In genomic region chr3:184110316-184110725, GRCh38 we compare ENCODE assay signal across 15 cellular contexts. TPM values are rescaled to one million over a fixed set of nuclear protein-coding genes. Genes with fewer than 3 reads are reported as not detected.
DNase-seq lines count a peak whose midpoint lies in the region; ATAC-seq, FAIRE-seq and TF ChIP-seq lines count a peak whose summit lies in the region.
"Had no signal": no experiment of that assay in that cellular context is flagged by ENCODE, and none has a peak within 500 bp of the region (broad histone marks: within the 10 kb centered on the region; RNA-seq: fewer than 3 reads in every experiment).

No MANE protein-coding gene starts in this region.

- no peaks in the 10 kb centered on the region for H3K27me3 Mint-ChIP-seq in activated CD8-positive, alpha-beta T cell treated with anti-CD3 and anti-CD28 coated beads for 36 hours
- H3K27me3 Mint-ChIP-seq in activated CD8-positive, alpha-beta T cell treated with anti-CD3 and anti-CD28 coated beads, Interleukin-2, amount 10 ng/mL, durations not matched to agents 7 days and 5 days (ENCODE audit: low read depth): peaks cover 8% of the 10 kb centered on the region

- H3K4me3 ChIP-seq in fibroblast of mammary gland (ENCODE audit: control insufficient read depth, low read depth, low read length): no peak overlapping the region
- H3K4me3 ChIP-seq: ascending aorta, lung, ovary had no signal

- H3K9me3 Mint-ChIP-seq in activated CD8-positive, alpha-beta T cell treated with anti-CD3 and anti-CD28 coated beads for 36 hours: no peaks in the 10 kb centered on the region
- no peaks in the 10 kb centered on the region for H3K9me3 Mint-ChIP-seq in activated CD8-positive, alpha-beta T cell treated with anti-CD3 and anti-CD28 coated beads, Interleukin-2, amount 10 ng/mL, durations not matched to agents 7 days and 5 days (ENCODE audit: insufficient read depth)

- peak; percentile 3 for DNase-seq in activated CD8-positive, alpha-beta T cell treated with anti-CD3 and anti-CD28 coated beads for 36 hours
- DNase-seq in activated CD8-positive, alpha-beta T cell treated with anti-CD3 and anti-CD28 coated beads, Interleukin-2, amount 10 ng/mL, durations not matched to agents 7 days and 5 days: no peak
- DNase-seq in SK-N-DZ (ENCODE audit: low spot score) (peak; percentile 29), fibroblast of mammary gland (ENCODE audit: low read depth) (peak; percentile 74), urothelium cell line (ENCODE audit: low spot score) (no peak), NCI-H2171 treated with DMSO at 0.1 percent for 48 hours (lab: John Stamatoyannopoulos, UW) (no peak)
- no peak for DNase-seq in activated CD4-positive, alpha-beta T cell treated with anti-CD3 and anti-CD28 coated beads for 4 hours
- DNase-seq: hypothalamus, Karpas-422, ovary had no signal

- H3K36me3 Mint-ChIP-seq in activated CD8-positive, alpha-beta T cell treated with anti-CD3 and anti-CD28 coated beads for 36 hours (ENCODE audit: low read depth): no peaks in the 10 kb centered on the region
- H3K36me3 Mint-ChIP-seq in activated CD8-positive, alpha-beta T cell treated with anti-CD3 and anti-CD28 coated beads, Interleukin-2, amount 10 ng/mL, durations not matched to agents 7 days and 5 days (ENCODE audit: low read depth): no peaks in the 10 kb centered on the region

- no peak for TF ChIP-seq CTCF in activated CD8-positive, alpha-beta T cell treated with anti-CD3 and anti-CD28 coated beads for 36 hours (IDR thresholded peaks at IDR 0.05)
- no peak for TF ChIP-seq CTCF in fibroblast of mammary gland (conservative IDR thresholded peaks at IDR 0.05; ENCODE audit: control insufficient read depth, insufficient read depth, low read depth, low read length)

- peak; percentile 9 for FAIRE-seq in urothelium cell line (lab: Jason Lieb, UNC)

- H3K27ac Mint-ChIP-seq in activated CD8-positive, alpha-beta T cell treated with anti-CD3 and anti-CD28 coated beads for 36 hours: no peak overlapping the region
- H3K27ac Mint-ChIP-seq in activated CD8-positive, alpha-beta T cell treated with anti-CD3 and anti-CD28 coated beads, Interleukin-2, amount 10 ng/mL, durations not matched to agents 7 days and 5 days: no peak overlapping the region

- POLR2A ChIA-PET in activated CD8-positive, alpha-beta T cell treated with anti-CD3 and anti-CD28 coated beads for 36 hours (lab: Charles Lee): no interaction called here
- POLR2A ChIA-PET in activated CD8-positive, alpha-beta T cell treated with anti-CD3 and anti-CD28 coated beads, Interleukin-2, amount 10 ng/mL, durations not matched to agents 7 days and 5 days (lab: Charles Lee): no interaction called here

- intact Hi-C loops in activated CD8-positive, alpha-beta T cell treated with anti-CD3 and anti-CD28 coated beads for 36 hours (cut with micrococcal nuclease): no loop called here

- CTCF ChIA-PET in activated CD8-positive, alpha-beta T cell treated with anti-CD3 and anti-CD28 coated beads for 36 hours (lab: Charles Lee): no interaction called here
- CTCF ChIA-PET in activated CD8-positive, alpha-beta T cell treated with anti-CD3 and anti-CD28 coated beads, Interleukin-2, amount 10 ng/mL, durations not matched to agents 7 days and 5 days (lab: Charles Lee): no interaction called here

- H3K4me3 Mint-ChIP-seq in activated CD8-positive, alpha-beta T cell treated with anti-CD3 and anti-CD28 coated beads for 36 hours: no peak overlapping the region
- no peak overlapping the region for H3K4me3 Mint-ChIP-seq in activated CD8-positive, alpha-beta T cell treated with anti-CD3 and anti-CD28 coated beads, Interleukin-2, amount 10 ng/mL, durations not matched to agents 7 days and 5 days

- no peak for ATAC-seq in activated CD8-positive, alpha-beta T cell treated with anti-CD3 and anti-CD28 coated beads for 36 hours
- ATAC-seq in activated CD8-positive, alpha-beta T cell treated with anti-CD3 and anti-CD28 coated beads, Interleukin-2, amount 10 ng/mL, durations not matched to agents 7 days and 5 days: no peak
- ATAC-seq in HG03432 (IDR thresholded peaks at IDR 0.05; ENCODE audit: unreplicated experiment): no peak

- no peaks in the 10 kb centered on the region for H3K4me1 Mint-ChIP-seq in activated CD8-positive, alpha-beta T cell treated with anti-CD3 and anti-CD28 coated beads for 36 hours (ENCODE audit: low read depth)
- H3K4me1 Mint-ChIP-seq in activated CD8-positive, alpha-beta T cell treated with anti-CD3 and anti-CD28 coated beads, Interleukin-2, amount 10 ng/mL, durations not matched to agents 7 days and 5 days (ENCODE audit: low read depth): no peaks in the 10 kb centered on the region

RNA-seq across cellular contexts. Expression of gene HTR3E, which starts 13.5 kb away (rescaled TPM):
- not detected for total RNA-seq in activated CD8-positive, alpha-beta T cell treated with anti-CD3 and anti-CD28 coated beads for 36 hours
- total RNA-seq in activated CD8-positive, alpha-beta T cell treated with anti-CD3 and anti-CD28 coated beads, Interleukin-2, amount 10 ng/mL, durations not matched to agents 7 days and 5 days: not detected
- not detected in 2 replicates for polyA plus RNA-seq in SK-N-DZ (2014; cell fraction: cytosol; rRNA removed)
- polyA plus RNA-seq in SK-N-DZ (2014; cell fraction: nucleus; rRNA removed): not detected in 2 replicates
- total RNA-seq: ascending aorta, lung, ovary, urinary bladder had no signal
- polyA plus RNA-seq: AG04450, lung, ovary, urinary bladder had no signal

RNA-seq across cellular contexts. Expression of gene EIF2B5, which starts 24.8 kb away (rescaled TPM):
- total RNA-seq in activated CD8-positive, alpha-beta T cell treated with anti-CD3 and anti-CD28 coated beads for 36 hours: 10 to 100 TPM; 59.9 to 64.0 TPM
- total RNA-seq in activated CD8-positive, alpha-beta T cell treated with anti-CD3 and anti-CD28 coated beads, Interleukin-2, amount 10 ng/mL, durations not matched to agents 7 days and 5 days: 10 to 100 TPM; 55.1 to 55.4 TPM
- 87.0 and 101 TPM in 2 replicates for polyA plus RNA-seq in SK-N-DZ (2014; cell fraction: cytosol; rRNA removed)
- 194 and 198 TPM in 2 replicates for polyA plus RNA-seq in SK-N-DZ (2014; cell fraction: nucleus; rRNA removed)

RNA-seq across cellular contexts. Expression of gene DVL3, which starts 44.9 kb away (rescaled TPM):
- total RNA-seq in activated CD8-positive, alpha-beta T cell treated with anti-CD3 and anti-CD28 coated beads for 36 hours: 10 to 100 TPM; 21.2 to 25.9 TPM
- 10 to 100 TPM; 31.2 to 32.6 TPM for total RNA-seq in activated CD8-positive, alpha-beta T cell treated with anti-CD3 and anti-CD28 coated beads, Interleukin-2, amount 10 ng/mL, durations not matched to agents 7 days and 5 days
- 43.0 and 48.7 TPM in 2 replicates for polyA plus RNA-seq in SK-N-DZ (2014; cell fraction: cytosol; rRNA removed)
- 134 and 160 TPM in 2 replicates for polyA plus RNA-seq in SK-N-DZ (2014; cell fraction: nucleus; rRNA removed)

RNA-seq across cellular contexts. Expression of gene HTR3C, which starts 57.5 kb away (rescaled TPM):
- total RNA-seq in activated CD8-positive, alpha-beta T cell treated with anti-CD3 and anti-CD28 coated beads for 36 hours: not detected
- not detected for total RNA-seq in activated CD8-positive, alpha-beta T cell treated with anti-CD3 and anti-CD28 coated beads, Interleukin-2, amount 10 ng/mL, durations not matched to agents 7 days and 5 days
- not detected in 2 replicates for polyA plus RNA-seq in SK-N-DZ (2014; cell fraction: cytosol; rRNA removed)
- not detected in 2 replicates for polyA plus RNA-seq in SK-N-DZ (2014; cell fraction: nucleus; rRNA removed)
- total RNA-seq: ascending aorta, ovary, urinary bladder had no signal
- polyA plus RNA-seq: AG04450, ovary had no signal

Comparison
In these comparisons a context has a peak if more than half of its experiments do, and no peak if none do; other contexts are left out.
1. DNase-seq: peak in activated CD8-positive, alpha-beta T cell treated with anti-CD3 and anti-CD28 coated beads for 36 hours (single experiment), SK-N-DZ (single experiment) and fibroblast of mammary gland (single experiment); none in activated CD8-positive, alpha-beta T cell treated with anti-CD3 and anti-CD28 coated beads, Interleukin-2, amount 10 ng/mL, durations not matched to agents 7 days and 5 days (single experiment), urothelium cell line (single experiment), activated CD4-positive, alpha-beta T cell treated with anti-CD3 and anti-CD28 coated beads for 4 hours (0 of 2) and NCI-H2171 treated with DMSO at 0.1 percent for 48 hours (single experiment).